ENCODE assay signal across 2 cellular contexts in genomic region chr1:214590696-214591095, GRCh38.
TF ChIP-seq lines count a peak whose summit lies in the region.

No MANE protein-coding gene starts in this region.

TF ChIP-seq in SK-N-SH, 30 proteins besides CTCF, POLR2A, EP300 and RAD21:
- TF ChIP-seq ELF1 (IDR thresholded peaks at IDR 0.05) (no peak), FOSL2 (IDR thresholded peaks at IDR 0.05; ENCODE audit: borderline replicate concordance, low read depth) (no peak), POLR2AphosphoS5 (IDR thresholded peaks at IDR 0.05; ENCODE audit: low read depth, low read length) (no peak), FOXJ3 (CRISPR knock-in tag; IDR thresholded peaks at IDR 0.05) (no peak), MXI1 (IDR thresholded peaks at IDR 0.05; ENCODE audit: low read depth, low read length) (no peak), ZBTB33 (IDR thresholded peaks at IDR 0.05; ENCODE audit: borderline replicate concordance, low read depth) (no peak), GATA2 (CRISPR knock-in tag; IDR thresholded peaks at IDR 0.05) (no peak), JUND (IDR thresholded peaks at IDR 0.05) (no peak), TCF12 (IDR thresholded peaks at IDR 0.05) (no peak), SIN3A (IDR thresholded peaks at IDR 0.05; ENCODE audit: borderline replicate concordance, low read depth, low read length) (no peak)
- TF ChIP-seq, protein P1, sequence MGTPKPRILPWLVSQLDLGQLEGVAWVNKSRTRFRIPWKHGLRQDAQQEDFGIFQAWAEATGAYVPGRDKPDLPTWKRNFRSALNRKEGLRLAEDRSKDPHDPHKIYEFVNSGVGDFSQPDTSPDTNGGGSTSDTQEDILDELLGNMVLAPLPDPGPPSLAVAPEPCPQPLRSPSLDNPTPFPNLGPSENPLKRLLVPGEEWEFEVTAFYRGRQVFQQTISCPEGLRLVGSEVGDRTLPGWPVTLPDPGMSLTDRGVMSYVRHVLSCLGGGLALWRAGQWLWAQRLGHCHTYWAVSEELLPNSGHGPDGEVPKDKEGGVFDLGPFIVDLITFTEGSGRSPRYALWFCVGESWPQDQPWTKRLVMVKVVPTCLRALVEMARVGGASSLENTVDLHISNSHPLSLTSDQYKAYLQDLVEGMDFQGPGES (IDR thresholded peaks at IDR 0.05; ENCODE audit: low read depth, low read length) = no peak
- TF ChIP-seq, protein P2, sequence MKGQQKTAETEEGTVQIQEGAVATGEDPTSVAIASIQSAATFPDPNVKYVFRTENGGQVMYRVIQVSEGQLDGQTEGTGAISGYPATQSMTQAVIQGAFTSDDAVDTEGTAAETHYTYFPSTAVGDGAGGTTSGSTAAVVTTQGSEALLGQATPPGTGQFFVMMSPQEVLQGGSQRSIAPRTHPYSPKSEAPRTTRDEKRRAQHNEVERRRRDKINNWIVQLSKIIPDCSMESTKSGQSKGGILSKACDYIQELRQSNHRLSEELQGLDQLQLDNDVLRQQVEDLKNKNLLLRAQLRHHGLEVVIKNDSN (IDR thresholded peaks at IDR 0.05; ENCODE audit: borderline replicate concordance, low read depth) = no peak

TF ChIP-seq in SK-N-SH treated with all-trans-retinoic acid at 6 μM for 48 hours, 23 proteins besides CTCF, POLR2A, EP300 and RAD21:
- TF ChIP-seq ZNF8 (CRISPR knock-in tag; IDR thresholded peaks at IDR 0.05) (no peak), ZFP30 (CRISPR knock-in tag; IDR thresholded peaks at IDR 0.05) (no peak), SNAI2 (CRISPR knock-in tag; IDR thresholded peaks at IDR 0.05) (no peak), CSDC2 (CRISPR knock-in tag; IDR thresholded peaks at IDR 0.05) (no peak), BACH2 (CRISPR knock-in tag; IDR thresholded peaks at IDR 0.05; ENCODE audit: borderline replicate concordance) (no peak), ZC3H10 (CRISPR knock-in tag; IDR thresholded peaks at IDR 0.05) (no peak), ARNTL (CRISPR knock-in tag; IDR thresholded peaks at IDR 0.05; ENCODE audit: borderline replicate concordance, low read depth) (no peak), POU6F1 (CRISPR knock-in tag; IDR thresholded peaks at IDR 0.05; ENCODE audit: borderline replicate concordance, low read depth) (no peak), GLIS3 (CRISPR knock-in tag; IDR thresholded peaks at IDR 0.05) (no peak), TSHZ2 (CRISPR knock-in tag; IDR thresholded peaks at IDR 0.05) (no peak), RARB (CRISPR knock-in tag; IDR thresholded peaks at IDR 0.05) (no peak), OSR1 (CRISPR knock-in tag; IDR thresholded peaks at IDR 0.05) (no peak), PPARA (CRISPR knock-in tag; IDR thresholded peaks at IDR 0.05; ENCODE audit: borderline replicate concordance) (no peak)
- TF ChIP-seq, protein P3, sequence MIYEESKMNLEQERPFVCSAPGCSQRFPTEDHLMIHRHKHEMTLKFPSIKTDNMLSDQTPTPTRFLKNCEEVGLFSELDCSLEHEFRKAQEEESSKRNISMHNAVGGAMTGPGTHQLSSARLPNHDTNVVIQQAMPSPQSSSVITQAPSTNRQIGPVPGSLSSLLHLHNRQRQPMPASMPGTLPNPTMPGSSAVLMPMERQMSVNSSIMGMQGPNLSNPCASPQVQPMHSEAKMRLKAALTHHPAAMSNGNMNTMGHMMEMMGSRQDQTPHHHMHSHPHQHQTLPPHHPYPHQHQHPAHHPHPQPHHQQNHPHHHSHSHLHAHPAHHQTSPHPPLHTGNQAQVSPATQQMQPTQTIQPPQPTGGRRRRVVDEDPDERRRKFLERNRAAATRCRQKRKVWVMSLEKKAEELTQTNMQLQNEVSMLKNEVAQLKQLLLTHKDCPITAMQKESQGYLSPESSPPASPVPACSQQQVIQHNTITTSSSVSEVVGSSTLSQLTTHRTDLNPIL (CRISPR knock-in tag; IDR thresholded peaks at IDR 0.05; ENCODE audit: low read depth) = no peak
- TF ChIP-seq, protein P4, sequence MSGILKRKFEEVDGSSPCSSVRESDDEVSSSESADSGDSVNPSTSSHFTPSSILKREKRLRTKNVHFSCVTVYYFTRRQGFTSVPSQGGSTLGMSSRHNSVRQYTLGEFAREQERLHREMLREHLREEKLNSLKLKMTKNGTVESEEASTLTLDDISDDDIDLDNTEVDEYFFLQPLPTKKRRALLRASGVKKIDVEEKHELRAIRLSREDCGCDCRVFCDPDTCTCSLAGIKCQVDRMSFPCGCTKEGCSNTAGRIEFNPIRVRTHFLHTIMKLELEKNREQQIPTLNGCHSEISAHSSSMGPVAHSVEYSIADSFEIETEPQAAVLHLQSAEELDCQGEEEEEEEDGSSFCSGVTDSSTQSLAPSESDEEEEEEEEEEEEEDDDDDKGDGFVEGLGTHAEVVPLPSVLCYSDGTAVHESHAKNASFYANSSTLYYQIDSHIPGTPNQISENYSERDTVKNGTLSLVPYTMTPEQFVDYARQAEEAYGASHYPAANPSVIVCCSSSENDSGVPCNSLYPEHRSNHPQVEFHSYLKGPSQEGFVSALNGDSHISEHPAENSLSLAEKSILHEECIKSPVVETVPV (CRISPR knock-in tag; IDR thresholded peaks at IDR 0.05) = no peak
